In the genomic region with DNA sequence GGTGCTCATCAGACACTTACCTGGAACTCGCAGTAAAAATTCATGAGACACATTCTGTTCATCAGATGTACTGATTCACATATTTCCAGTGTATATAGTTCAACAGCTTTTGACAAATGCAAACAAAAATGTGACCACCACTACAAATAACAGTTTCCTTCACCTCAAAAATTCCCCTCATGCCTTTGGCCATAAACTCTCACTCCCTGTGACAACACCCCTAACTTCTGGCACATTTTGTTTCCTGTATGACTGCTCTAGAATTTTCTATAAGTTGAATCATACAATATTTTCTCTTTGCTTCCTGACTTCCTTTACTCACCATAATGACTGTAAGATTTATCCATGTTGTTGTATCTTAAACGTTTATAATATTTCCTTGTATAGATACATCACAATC, we compare ENCODE assay signal across 25 cellular contexts.
A peak's percentile ranks its signal among the peaks of the same experiment; 100 is the strongest.
DNase-seq lines count a peak whose midpoint lies in the region; ATAC-seq and TF ChIP-seq lines count a peak whose summit lies in the region.
"Had no signal": no experiment of that assay in that cellular context is flagged by ENCODE, and none has a peak within 500 bp of the region (broad histone marks: within the 10 kb centered on the region; RNA-seq: fewer than 3 reads in every experiment).

No MANE protein-coding gene starts in this region.

- POLR2A ChIA-PET in MCF 10A (lab: Yijun Ruan, JAX), result no interaction called here

- H3K4me1 Mint-ChIP-seq in MCF 10A (ENCODE audit: insufficient read depth, unreplicated experiment) (peaks cover 6% of the 10 kb centered on the region), nephron progenitor cell (peaks cover 7% of the 10 kb centered on the region)
- H3K4me1 Mint-ChIP-seq: activated CD4-positive, alpha-beta T cell treated with anti-CD3 and anti-CD28 coated beads for 36 hours; naive thymus-derived CD8-positive, alpha-beta T cell; stimulated activated naive CD8-positive, alpha-beta T cell treated with anti-CD3 and anti-CD28 coated beads, Interleukin-15, amount 100 ng/mL, for 72 hours had no signal

- no peak for TF ChIP-seq POLR2A in breast epithelium (IDR thresholded peaks at IDR 0.05)

- H3K4me1 ChIP-seq in breast epithelium, result no peaks in the 10 kb centered on the region
- H3K4me1 ChIP-seq: right lobe of liver, thyroid gland had no signal

- no TSS peak for BruUV-seq in MCF 10A (replicated peaks; lab: Mats Ljungman, UMichigan)

- H3K9me3 Mint-ChIP-seq in MCF 10A (ENCODE audit: unreplicated experiment) (no peaks in the 10 kb centered on the region), nephron progenitor cell (no peaks in the 10 kb centered on the region)

- H3K36me3 Mint-ChIP-seq in MCF 10A (ENCODE audit: insufficient read depth, unreplicated experiment) (no peaks in the 10 kb centered on the region), nephron progenitor cell (ENCODE audit: low read depth) (no peaks in the 10 kb centered on the region)

- intact Hi-C loops in MCF 10A (cut with micrococcal nuclease) (loop anchor here (2.0 to 5.0 kb wide), 3 partner anchors 188 to 1828 kb away; no protein-coding TSS in a partner anchor), breast epithelium (cut with DNase I; ENCODE audit: low total_unique reads) (no loop called here)

- H3K36me3 ChIP-seq in breast epithelium, result no peaks in the 10 kb centered on the region
- H3K36me3 ChIP-seq: cardiac muscle cell, right lobe of liver, thyroid gland had no signal

- H3K27me3 Mint-ChIP-seq in MCF 10A (ENCODE audit: insufficient read depth, unreplicated experiment), result no peaks in the 10 kb centered on the region
- H3K27me3 Mint-ChIP-seq in nephron progenitor cell (ENCODE audit: low read depth, poor library complexity), result peaks cover 16% of the 10 kb centered on the region
- H3K27me3 Mint-ChIP-seq: activated CD4-positive, alpha-beta T cell treated with anti-CD3 and anti-CD28 coated beads for 36 hours; activated T-cell treated with anti-CD3 and anti-CD28 coated beads, Interleukin-2, amount 50 U/mL, for 24 hours; stimulated activated naive CD8-positive, alpha-beta T cell treated with anti-CD3 and anti-CD28 coated beads, Interleukin-15, amount 100 ng/mL, for 72 hours had no signal

- H3K27ac Mint-ChIP-seq in MCF 10A (ENCODE audit: low read depth, unreplicated experiment), result peak overlapping the region; percentile 20
- H3K27ac Mint-ChIP-seq in nephron progenitor cell, result peak overlapping the region; percentile 61
- H3K27ac Mint-ChIP-seq: activated CD4-positive, alpha-beta T cell treated with anti-CD3 and anti-CD28 coated beads for 36 hours; activated T-cell treated with anti-CD3 and anti-CD28 coated beads, Interleukin-2, amount 50 U/mL, for 24 hours; naive thymus-derived CD8-positive, alpha-beta T cell; stimulated activated naive CD8-positive, alpha-beta T cell treated with anti-CD3 and anti-CD28 coated beads, Interleukin-15, amount 100 ng/mL, for 72 hours; T-helper 1 cell treated with Interleukin-12 subunit alpha and Interleukin-12 subunit beta and Interleukin-4 antibody, amounts not matched to agents 30 μg/mL and 1 μg/mL, for 36 hours had no signal

- no peaks in the 10 kb centered on the region for H3K9me3 ChIP-seq in breast epithelium
- H3K9me3 ChIP-seq: right lobe of liver, thyroid gland had no signal

- H3K27me3 ChIP-seq in breast epithelium, result no peaks in the 10 kb centered on the region
- H3K27me3 ChIP-seq: cardiac muscle cell, dorsolateral prefrontal cortex, hepatocyte, right lobe of liver, thyroid gland had no signal

- ATAC-seq in HG02678 (IDR thresholded peaks at IDR 0.05; ENCODE audit: unreplicated experiment), result no peak
- ATAC-seq in HG02938 (IDR thresholded peaks at IDR 0.05; ENCODE audit: unreplicated experiment), result no peak
- no peak for ATAC-seq in SK-N-SH treated with all-trans-retinoic acid at 6 μM for 48 hours
- ATAC-seq: activated CD4-positive, alpha-beta T cell treated with anti-CD3 and anti-CD28 coated beads for 36 hours; naive thymus-derived CD8-positive, alpha-beta T cell; stimulated activated naive CD8-positive, alpha-beta T cell treated with anti-CD3 and anti-CD28 coated beads, Interleukin-15, amount 100 ng/mL, for 72 hours had no signal

- DNase-seq in MCF 10A (ENCODE audit: unreplicated experiment), result no peak
- DNase-seq in breast epithelium (ENCODE audit: low spot score in 2 of 2), result no peak
- DNase-seq in dermis blood vessel endothelial cell, result peak; percentile 5
- DNase-seq in nephron progenitor cell, result no peak
- DNase-seq in midbrain (lab: John Stamatoyannopoulos, UW), result no peak
- DNase-seq: 8988T; activated CD4-positive, alpha-beta T cell treated with anti-CD3 and anti-CD28 coated beads for 36 hours; activated CD8-positive, alpha-beta memory T cell treated with anti-CD3 and anti-CD28 coated beads for 24 hours; activated T-cell treated with anti-CD3 and anti-CD28 coated beads, Interleukin-2, amount 50 U/mL, for 24 hours; foreskin fibroblast; GDM1; GOT3; naive thymus-derived CD8-positive, alpha-beta T cell; NCI-H187; right lobe of liver; stimulated activated CD4-positive, alpha-beta T cell treated with anti-CD3 and anti-CD28 coated beads, Interleukin-15, amount 100 ng/mL, for 24 hours; stimulated activated naive CD8-positive, alpha-beta T cell treated with anti-CD3 and anti-CD28 coated beads, Interleukin-15, amount 100 ng/mL, for 72 hours; thyroid gland had no signal

- H3K27ac ChIP-seq in breast epithelium, result no peak overlapping the region
- H3K27ac ChIP-seq: cardiac muscle cell, hepatocyte, right lobe of liver, thyroid gland had no signal

- H3K4me3 ChIP-seq in breast epithelium, result no peak overlapping the region
- H3K4me3 ChIP-seq: cardiac muscle cell, hepatocyte, right lobe of liver, thyroid gland had no signal

- TF ChIP-seq CTCF in MCF 10A (IDR thresholded peaks at IDR 0.05; ENCODE audit: unreplicated experiment) (no peak), breast epithelium (IDR thresholded peaks at IDR 0.05) (no peak), nephron progenitor cell (IDR thresholded peaks at IDR 0.05) (no peak)

- no peak overlapping the region for H3K4me3 Mint-ChIP-seq in MCF 10A (ENCODE audit: unreplicated experiment)
- H3K4me3 Mint-ChIP-seq in nephron progenitor cell, result no peak overlapping the region
- H3K4me3 Mint-ChIP-seq: activated CD4-positive, alpha-beta T cell treated with anti-CD3 and anti-CD28 coated beads for 36 hours; activated T-cell treated with anti-CD3 and anti-CD28 coated beads, Interleukin-2, amount 50 U/mL, for 24 hours; naive thymus-derived CD8-positive, alpha-beta T cell; stimulated activated naive CD8-positive, alpha-beta T cell treated with anti-CD3 and anti-CD28 coated beads, Interleukin-15, amount 100 ng/mL, for 72 hours; T-helper 1 cell treated with Interleukin-12 subunit alpha and Interleukin-12 subunit beta and Interleukin-4 antibody, amounts not matched to agents 30 μg/mL and 1 μg/mL, for 36 hours had no signal

- CTCF ChIA-PET in MCF 10A (lab: Yijun Ruan, JAX), result interaction anchor here (1.4 to 4.0 kb wide), 5 partner anchors 8 to 1023 kb away, joined by 4 to 16 read pairs (median 6); no protein-coding TSS in a partner anchor

TF ChIP-seq in SK-N-SH treated with all-trans-retinoic acid at 6 μM for 48 hours, 23 proteins besides CTCF, POLR2A, EP300 and RAD21 (continues in another document):
- TF ChIP-seq, protein P1, sequence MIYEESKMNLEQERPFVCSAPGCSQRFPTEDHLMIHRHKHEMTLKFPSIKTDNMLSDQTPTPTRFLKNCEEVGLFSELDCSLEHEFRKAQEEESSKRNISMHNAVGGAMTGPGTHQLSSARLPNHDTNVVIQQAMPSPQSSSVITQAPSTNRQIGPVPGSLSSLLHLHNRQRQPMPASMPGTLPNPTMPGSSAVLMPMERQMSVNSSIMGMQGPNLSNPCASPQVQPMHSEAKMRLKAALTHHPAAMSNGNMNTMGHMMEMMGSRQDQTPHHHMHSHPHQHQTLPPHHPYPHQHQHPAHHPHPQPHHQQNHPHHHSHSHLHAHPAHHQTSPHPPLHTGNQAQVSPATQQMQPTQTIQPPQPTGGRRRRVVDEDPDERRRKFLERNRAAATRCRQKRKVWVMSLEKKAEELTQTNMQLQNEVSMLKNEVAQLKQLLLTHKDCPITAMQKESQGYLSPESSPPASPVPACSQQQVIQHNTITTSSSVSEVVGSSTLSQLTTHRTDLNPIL (CRISPR knock-in tag; IDR thresholded peaks at IDR 0.05; ENCODE audit: low read depth), result no peak
- TF ChIP-seq, protein P2, sequence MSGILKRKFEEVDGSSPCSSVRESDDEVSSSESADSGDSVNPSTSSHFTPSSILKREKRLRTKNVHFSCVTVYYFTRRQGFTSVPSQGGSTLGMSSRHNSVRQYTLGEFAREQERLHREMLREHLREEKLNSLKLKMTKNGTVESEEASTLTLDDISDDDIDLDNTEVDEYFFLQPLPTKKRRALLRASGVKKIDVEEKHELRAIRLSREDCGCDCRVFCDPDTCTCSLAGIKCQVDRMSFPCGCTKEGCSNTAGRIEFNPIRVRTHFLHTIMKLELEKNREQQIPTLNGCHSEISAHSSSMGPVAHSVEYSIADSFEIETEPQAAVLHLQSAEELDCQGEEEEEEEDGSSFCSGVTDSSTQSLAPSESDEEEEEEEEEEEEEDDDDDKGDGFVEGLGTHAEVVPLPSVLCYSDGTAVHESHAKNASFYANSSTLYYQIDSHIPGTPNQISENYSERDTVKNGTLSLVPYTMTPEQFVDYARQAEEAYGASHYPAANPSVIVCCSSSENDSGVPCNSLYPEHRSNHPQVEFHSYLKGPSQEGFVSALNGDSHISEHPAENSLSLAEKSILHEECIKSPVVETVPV (CRISPR knock-in tag; IDR thresholded peaks at IDR 0.05), result no peak
- TF ChIP-seq TCF4 (CRISPR knock-in tag; IDR thresholded peaks at IDR 0.05; ENCODE audit: borderline replicate concordance), result no peak
- no peak for TF ChIP-seq POU6F1 (CRISPR knock-in tag; IDR thresholded peaks at IDR 0.05; ENCODE audit: borderline replicate concordance, low read depth)
